In the genomic region with DNA sequence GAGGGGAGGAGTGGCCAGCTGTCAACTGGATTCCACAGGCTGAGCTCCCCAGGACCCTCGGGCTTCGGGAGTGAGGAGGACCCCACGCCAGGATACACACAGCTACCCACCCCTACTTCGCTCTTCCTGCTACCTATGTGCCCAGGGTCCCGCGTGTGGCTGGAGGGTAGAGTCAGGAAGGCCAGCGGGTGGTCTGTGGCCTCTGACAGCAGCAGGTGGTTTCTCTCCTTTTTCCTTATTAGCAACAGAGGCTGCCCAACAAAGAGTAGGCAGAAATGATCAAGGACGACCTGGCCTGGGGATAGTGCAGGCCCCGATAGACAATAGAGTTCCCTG, we compare ENCODE assay signal across 12 cellular contexts. TPM values are rescaled to one million over a fixed set of nuclear protein-coding genes. Genes with fewer than 3 reads are reported as not detected.
A peak's percentile ranks its signal among the peaks of the same experiment; 100 is the strongest.
DNase-seq lines count a peak whose midpoint lies in the region; ATAC-seq and TF ChIP-seq lines count a peak whose summit lies in the region.
"Had no signal": no experiment of that assay in that cellular context is flagged by ENCODE, and none has a peak within 500 bp of the region (broad histone marks: within the 10 kb centered on the region; RNA-seq: fewer than 3 reads in every experiment).

No MANE protein-coding gene starts in this region.

- POLR2A ChIA-PET in Caco-2 (lab: Charles Lee): no interaction called here

- CTCF ChIA-PET in Caco-2 (lab: Charles Lee): interaction anchor here (2.1 kb wide), 1 partner anchor 473 kb away, joined by 5 read pairs; no protein-coding TSS in a partner anchor

- intact Hi-C loops in Caco-2 (cut with micrococcal nuclease; ENCODE audit: unreplicated experiment): no loop called here

- H3K4me1 Mint-ChIP-seq in Caco-2 (ENCODE audit: low read depth, unreplicated experiment): peaks cover 13% of the 10 kb centered on the region

- DNase-seq in Caco-2 (no peak), Peyer's patch (no peak), fibroblast of mammary gland (ENCODE audit: low read depth) (no peak), retinal pigment epithelial cell (ENCODE audit: low read depth) (no peak), HuH-7 (ENCODE audit: low spot score) (no peak), amygdala (lab: John Stamatoyannopoulos, UW) (no peak)
- no peak for DNase-seq in stimulated activated CD4-positive, alpha-beta T cell treated with anti-CD3 and anti-CD28 coated beads, Interleukin-2, amount 100 ng/mL, for 48 hours
- DNase-seq: hippocampal formation; KBM-7; SHP77; stimulated activated CD4-positive, alpha-beta T cell treated with anti-CD3 and anti-CD28 coated beads, Interleukin-1b, Interleukin-23, amount 100 ng/mL, for 48 hours had no signal

- no peak for ATAC-seq in HG02973 (IDR thresholded peaks at IDR 0.05; ENCODE audit: unreplicated experiment)

- peaks cover 6% of the 10 kb centered on the region for H3K36me3 Mint-ChIP-seq in Caco-2 (ENCODE audit: insufficient read depth, unreplicated experiment)

- peak overlapping the region in 3 of 4 donors; percentile 38 to 60 (median 46) for H3K27ac ChIP-seq in Peyer's patch

- no peaks in the 10 kb centered on the region for H3K9me3 ChIP-seq in Caco-2
- no peaks in the 10 kb centered on the region for H3K9me3 ChIP-seq in Peyer's patch

- H3K27me3 ChIP-seq in Caco-2 (replicated peaks; ENCODE audit: control insufficient read depth, insufficient read depth, low read length): peaks cover 2% of the 10 kb centered on the region; the same call in 1 of the 2 replicates
- peaks cover 0 to 12% of the 10 kb centered on the region in 2 donors for H3K27me3 ChIP-seq in Peyer's patch

- TF ChIP-seq CTCF in Caco-2 (IDR thresholded peaks at IDR 0.05; ENCODE audit: insufficient read depth in 1 of 2, low read depth in 1 of 2, low read length in 1 of 2, severe bottlenecking in 1 of 2, unreplicated experiment in 1 of 2): no peak
- TF ChIP-seq CTCF in Peyer's patch (IDR thresholded peaks at IDR 0.05): no peak
- TF ChIP-seq CTCF in fibroblast of mammary gland (conservative IDR thresholded peaks at IDR 0.05; ENCODE audit: control insufficient read depth, insufficient read depth, low read depth, low read length): no peak
- TF ChIP-seq CTCF in retinal pigment epithelial cell (conservative IDR thresholded peaks at IDR 0.05; ENCODE audit: low read depth, low read length): no peak

- H3K9me3 Mint-ChIP-seq in Caco-2 (ENCODE audit: unreplicated experiment): no peaks in the 10 kb centered on the region

- H3K27me3 Mint-ChIP-seq in Caco-2 (ENCODE audit: insufficient read depth, unreplicated experiment): peaks cover 3% of the 10 kb centered on the region

- no peak for TF ChIP-seq POLR2A in Peyer's patch (IDR thresholded peaks at IDR 0.05)

- H3K4me3 ChIP-seq in Caco-2 (ENCODE audit: low read depth, low read length) (peak overlapping the region; percentile 77), Peyer's patch (peak overlapping the region in 2 of 4 donors; percentile 54 to 70), fibroblast of mammary gland (ENCODE audit: control insufficient read depth, low read depth, low read length) (peak overlapping the region; percentile 43), retinal pigment epithelial cell (ENCODE audit: low read length) (peak overlapping the region; percentile 33)

- BruUV-seq in Caco-2 (replicated peaks; lab: Mats Ljungman, UMichigan): no TSS peak

- H3K4me3 Mint-ChIP-seq in Caco-2 (ENCODE audit: unreplicated experiment): peak overlapping the region; percentile 81

- H3K27ac Mint-ChIP-seq in Caco-2 (ENCODE audit: unreplicated experiment): no peak overlapping the region

- peaks cover 10% of the 10 kb centered on the region for H3K4me1 ChIP-seq in Caco-2
- peaks cover 0 to 18% (median 0%) of the 10 kb centered on the region in 4 donors for H3K4me1 ChIP-seq in Peyer's patch

- H3K36me3 ChIP-seq in Caco-2 (ENCODE audit: control insufficient read depth, insufficient read depth, low read length) (no peaks in the 10 kb centered on the region), Peyer's patch (no peaks in the 10 kb centered on the region)

RNA-seq across cellular contexts. Expression of a gene that starts 1.1 kb away (rescaled TPM):
- 20.7 and 23.9 TPM in 2 replicates for total RNA-seq in Caco-2 (2022)
- 10 to 100 TPM; 17.8 to 29.1 (median 23.9) TPM for total RNA-seq in Peyer's patch
